In genomic region chr10:88879754-88880286, GRCh38 we compare ENCODE assay signal across 1 cellular context.
TF ChIP-seq lines count a peak whose summit lies in the region.

STAMBPL1 (plus strand) TSS chr10:88880245; CDS start chr10:88901709, 21,464 bp downstream.

TF ChIP-seq in SK-N-SH, 30 proteins besides CTCF, POLR2A, EP300 and RAD21 (continued from another document):
- TF ChIP-seq MAX (IDR thresholded peaks at IDR 0.05; ENCODE audit: low read depth): 0 out of 2 replicates have a peak, but pooled peaks have one; percentile 19
- peak; percentile 72 for TF ChIP-seq TAF1 (IDR thresholded peaks at IDR 0.05; ENCODE audit: borderline replicate concordance, low read depth, low read length)
- TF ChIP-seq USF1 (IDR thresholded peaks at IDR 0.05; ENCODE audit: borderline replicate concordance, low read depth): no peak
